22 cellular contexts compared by ENCODE assay signal in the genomic region with DNA sequence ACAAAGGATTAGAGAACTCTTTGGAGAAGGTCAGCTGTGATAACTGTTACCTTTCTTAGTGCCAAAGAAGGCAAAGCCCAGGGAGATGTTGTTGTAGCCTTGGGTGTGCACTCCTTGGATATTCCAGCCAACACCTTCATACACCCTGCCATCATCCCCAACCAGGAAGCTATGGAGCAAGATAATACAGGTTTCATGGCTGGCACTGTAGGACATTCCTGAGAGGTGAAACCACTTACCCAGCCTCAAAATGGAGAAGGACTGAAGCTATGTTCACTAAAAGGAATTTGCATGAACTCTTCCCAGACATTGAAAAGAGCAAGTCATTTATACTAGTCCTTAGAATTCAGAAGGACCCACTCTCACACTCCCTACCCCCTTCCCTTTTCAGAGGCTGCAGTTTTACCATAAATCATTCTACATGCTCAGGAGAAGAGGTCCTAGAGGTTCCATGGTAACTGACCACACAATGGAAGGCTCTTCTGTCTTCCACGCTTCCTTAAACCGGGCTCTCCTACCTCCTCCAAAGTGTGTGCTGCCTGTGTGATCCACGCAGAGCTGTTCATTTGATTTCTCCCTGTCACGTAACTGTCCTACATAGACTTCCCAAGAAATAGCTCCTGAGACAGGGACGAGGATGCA. TPM values are rescaled to one million over a fixed set of nuclear protein-coding genes. Genes with fewer than 3 reads are reported as not detected.
DNase-seq lines count a peak whose midpoint lies in the region; ATAC-seq and TF ChIP-seq lines count a peak whose summit lies in the region.
"Had no signal": no experiment of that assay in that cellular context is flagged by ENCODE, and none has a peak within 500 bp of the region (broad histone marks: within the 10 kb centered on the region; RNA-seq: fewer than 3 reads in every experiment).

No MANE protein-coding gene starts in this region.

- peak overlapping the region; percentile 92 for H3K27ac Mint-ChIP-seq in endothelial cell (ENCODE audit: unreplicated experiment)
- H3K27ac Mint-ChIP-seq: activated CD4-positive, alpha-beta memory T cell treated with anti-CD3 and anti-CD28 coated beads, Interleukin-2, amount 10 ng/mL, durations not matched to agents 7 days and 5 days; natural killer cell had no signal

- H3K27me3 Mint-ChIP-seq in endothelial cell (ENCODE audit: unreplicated experiment): peaks cover 12% of the 10 kb centered on the region

- ATAC-seq in GM21737 (IDR thresholded peaks at IDR 0.05; ENCODE audit: unreplicated experiment): no peak
- ATAC-seq: gastroesophageal sphincter, natural killer cell, psoas muscle had no signal

- peak; percentile 35 for DNase-seq in activated CD8-positive, alpha-beta memory T cell treated with anti-CD3 and anti-CD28 coated beads for 24 hours
- DNase-seq in activated CD8-positive, alpha-beta memory T cell treated with anti-CD3 and anti-CD28 coated beads, Interleukin-2, amount 50 U/mL, for 4 hours: no peak
- DNase-seq in MV-4-11 (lab: John Stamatoyannopoulos, UW) (peak; percentile 22), endothelial cell (ENCODE audit: low spot score) (no peak), renal cortical epithelial cell (ENCODE audit: low read depth) (peak; percentile 4)
- DNase-seq in stimulated activated CD4-positive, alpha-beta T cell treated with anti-CD3 and anti-CD28 coated beads, Interleukin-4, amount 100 ng/mL, for 4 hours: no peak
- no peak for DNase-seq in stimulated activated CD4-positive, alpha-beta T cell treated with anti-CD3 and anti-CD28 coated beads, Interleukin-2, amount 100 ng/mL, for 24 hours
- DNase-seq: ACHN; activated CD4-positive, alpha-beta memory T cell treated with anti-CD3 and anti-CD28 coated beads, Interleukin-2, amount 10 ng/mL, durations not matched to agents 7 days and 5 days; amniotic stem cell; COR-L47; natural killer cell; NCI-H1694 treated with DMSO at 0.1 percent for 48 hours; NCI-H524 treated with DMSO at 0.1 percent for 48 hours; psoas muscle; stimulated activated naive CD4-positive, alpha-beta T cell had no signal

- peaks cover 75% of the 10 kb centered on the region for H3K4me1 Mint-ChIP-seq in endothelial cell (ENCODE audit: unreplicated experiment)

- H3K36me3 Mint-ChIP-seq in endothelial cell (ENCODE audit: low read depth, unreplicated experiment): peaks cover 5% of the 10 kb centered on the region
- H3K36me3 Mint-ChIP-seq: natural killer cell had no signal

- H3K9me3 Mint-ChIP-seq in endothelial cell (ENCODE audit: unreplicated experiment): no peaks in the 10 kb centered on the region
- H3K9me3 Mint-ChIP-seq: activated CD4-positive, alpha-beta memory T cell treated with anti-CD3 and anti-CD28 coated beads, Interleukin-2, amount 10 ng/mL, durations not matched to agents 7 days and 5 days; natural killer cell had no signal

- no peak for TF ChIP-seq CTCF in endothelial cell (IDR thresholded peaks at IDR 0.05; ENCODE audit: unreplicated experiment)

- peak overlapping the region; percentile 73 for H3K4me3 Mint-ChIP-seq in endothelial cell (ENCODE audit: unreplicated experiment)
- H3K4me3 Mint-ChIP-seq: activated CD4-positive, alpha-beta memory T cell treated with anti-CD3 and anti-CD28 coated beads, Interleukin-2, amount 10 ng/mL, durations not matched to agents 7 days and 5 days; natural killer cell had no signal

RNA-seq across cellular contexts. Expression of a gene that starts 5.5 kb away (rescaled TPM):
- 1.7 TPM for total RNA-seq in endothelial cell (ENCODE audit: unreplicated experiment)
- not detected in 2 replicates for total RNA-seq in renal cortical epithelial cell
- total RNA-seq: activated CD4-positive, alpha-beta memory T cell treated with anti-CD3 and anti-CD28 coated beads, Interleukin-2, amount 10 ng/mL, durations not matched to agents 7 days and 5 days; cerebellum; gastroesophageal sphincter; LHCN-M2; natural killer cell; PC-9; psoas muscle; urinary bladder had no signal

RNA-seq across cellular contexts. Expression of a gene that starts 14.5 kb away (rescaled TPM):
- total RNA-seq in endothelial cell (ENCODE audit: unreplicated experiment) (0.51 TPM), renal cortical epithelial cell (0.70 and 25.0 TPM in 2 replicates)
- total RNA-seq: LHCN-M2 had no signal

RNA-seq across cellular contexts. Expression of a gene that starts 30.4 kb away (rescaled TPM):
- total RNA-seq in endothelial cell (ENCODE audit: unreplicated experiment): 1.1 TPM
- not detected in 2 replicates for total RNA-seq in renal cortical epithelial cell
- total RNA-seq: activated CD4-positive, alpha-beta memory T cell treated with anti-CD3 and anti-CD28 coated beads, Interleukin-2, amount 10 ng/mL, durations not matched to agents 7 days and 5 days; cerebellum; LHCN-M2; natural killer cell; PC-9; psoas muscle; urinary bladder had no signal

RNA-seq across cellular contexts. Expression of a gene that starts 32.3 kb away (rescaled TPM):
- total RNA-seq in endothelial cell (ENCODE audit: unreplicated experiment): not detected
- total RNA-seq in renal cortical epithelial cell: not detected in 2 replicates
- total RNA-seq: activated CD4-positive, alpha-beta memory T cell treated with anti-CD3 and anti-CD28 coated beads, Interleukin-2, amount 10 ng/mL, durations not matched to agents 7 days and 5 days; LHCN-M2; PC-9 had no signal

RNA-seq across cellular contexts. Expression of a gene that starts 47.7 kb away (rescaled TPM):
- not detected for total RNA-seq in endothelial cell (ENCODE audit: unreplicated experiment)
- total RNA-seq in renal cortical epithelial cell: not detected in 2 replicates
- total RNA-seq: activated CD4-positive, alpha-beta memory T cell treated with anti-CD3 and anti-CD28 coated beads, Interleukin-2, amount 10 ng/mL, durations not matched to agents 7 days and 5 days; LHCN-M2; PC-9 had no signal

Comparison
In these comparisons a context has a peak if more than half of its experiments do, and no peak if none do; other contexts are left out.
1. DNase-seq: peak in activated CD8-positive, alpha-beta memory T cell treated with anti-CD3 and anti-CD28 coated beads for 24 hours (single experiment), MV-4-11 (single experiment) and renal cortical epithelial cell (single experiment); none in activated CD8-positive, alpha-beta memory T cell treated with anti-CD3 and anti-CD28 coated beads, Interleukin-2, amount 50 U/mL, for 4 hours (single experiment), endothelial cell (single experiment), stimulated activated CD4-positive, alpha-beta T cell treated with anti-CD3 and anti-CD28 coated beads, Interleukin-4, amount 100 ng/mL, for 4 hours (0 of 2) and stimulated activated CD4-positive, alpha-beta T cell treated with anti-CD3 and anti-CD28 coated beads, Interleukin-2, amount 100 ng/mL, for 24 hours (0 of 2).